In the genomic region with DNA sequence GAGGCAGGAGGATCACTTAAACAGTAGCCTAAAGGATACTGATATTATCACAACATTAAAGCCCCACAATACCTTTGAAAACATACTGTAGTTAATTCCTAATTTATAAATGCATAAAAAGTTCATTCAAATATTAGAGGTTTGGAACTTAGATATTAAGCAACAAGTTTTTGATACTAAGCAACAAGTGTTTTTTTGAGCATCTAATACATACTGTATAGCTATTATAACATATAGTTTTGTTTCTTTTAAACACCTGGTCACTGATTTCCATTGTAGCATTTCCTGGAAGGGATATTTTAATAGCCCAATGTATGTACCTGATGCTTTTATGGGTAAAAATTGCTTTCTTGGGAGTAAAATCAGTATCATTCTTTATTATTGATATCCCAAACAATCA, we compare ENCODE assay signal across 16 cellular contexts. TPM values are rescaled to one million over a fixed set of nuclear protein-coding genes. Genes with fewer than 3 reads are reported as not detected.
DNase-seq lines count a peak whose midpoint lies in the region; ATAC-seq, FAIRE-seq and TF ChIP-seq lines count a peak whose summit lies in the region.
"Had no signal": no experiment of that assay in that cellular context is flagged by ENCODE, and none has a peak within 500 bp of the region (broad histone marks: within the 10 kb centered on the region; RNA-seq: fewer than 3 reads in every experiment).

No MANE protein-coding gene starts in this region.

- H3K79me2 ChIP-seq in GM23248 (ENCODE audit: insufficient read depth): peaks cover 89% of the 10 kb centered on the region
- H3K79me2 ChIP-seq in osteoblast (ENCODE audit: insufficient read depth, low read length): peaks cover 72% of the 10 kb centered on the region

- peak overlapping the region; percentile 56 for H3K27ac ChIP-seq in GM23248
- H3K27ac ChIP-seq in IMR-90 (ENCODE audit: insufficient read depth, low read length): peak overlapping the region; percentile 61; the same call in 1 of the 2 replicates
- H3K27ac ChIP-seq in osteoblast (ENCODE audit: low read depth, low read length): peak overlapping the region; percentile 84
- H3K27ac ChIP-seq: C4-2B, HL-60 had no signal

- H3K4me2 ChIP-seq in GM23248 (ENCODE audit: unreplicated experiment) (peak overlapping the region; percentile 40), IMR-90 (ENCODE audit: low read depth, low read length) (no peak overlapping the region), osteoblast (ENCODE audit: insufficient read depth, low read length) (peak overlapping the region; percentile 72)

- H4K5ac ChIP-seq in IMR-90 (ENCODE audit: low read depth, low read length): no peak overlapping the region

- 0 out of 2 replicates have a peak, but pooled peaks cover 3% of the 10 kb centered on the region for H3K9me1 ChIP-seq in IMR-90 (ENCODE audit: insufficient read depth, low read length)

- TF ChIP-seq RAD21 in IMR-90 (IDR thresholded peaks at IDR 0.05; ENCODE audit: low read length): no peak

- H3K9me2 ChIP-seq in GM23248 (ENCODE audit: insufficient read depth): no peaks in the 10 kb centered on the region

- H3K27me3 ChIP-seq in GM23248 (replicated peaks; ENCODE audit: insufficient read depth) (no peaks in the 10 kb centered on the region), IMR-90 (ENCODE audit: control insufficient read depth, insufficient read depth, low read length) (no peaks in the 10 kb centered on the region), osteoblast (ENCODE audit: insufficient read depth, low read length) (no peaks in the 10 kb centered on the region)
- H3K27me3 ChIP-seq: BE2C had no signal

- no peak overlapping the region for H2AK5ac ChIP-seq in IMR-90 (ENCODE audit: low read depth, low read length)

- no peak overlapping the region; the same call in 1 of the 2 replicates for H2BK120ac ChIP-seq in IMR-90 (ENCODE audit: low read depth, low read length)

- H2BK20ac ChIP-seq in IMR-90 (ENCODE audit: low read depth, low read length): no peak overlapping the region

- intact Hi-C loops in IMR-90 (cut with micrococcal nuclease): no loop called here

- H2BK15ac ChIP-seq in IMR-90 (ENCODE audit: low read depth, low read length): no peak overlapping the region

- H3K79me1 ChIP-seq in IMR-90 (ENCODE audit: low read depth in 1 of 2, low read length in 2 of 2): peaks cover 11 to 43% of the 10 kb centered on the region in 2 experiments

- peaks cover 31% of the 10 kb centered on the region for H3F3A ChIP-seq in GM23248 (ENCODE audit: insufficient read depth)

- H3K36me3 ChIP-seq in GM23248 (ENCODE audit: low read depth) (peaks cover 37% of the 10 kb centered on the region), IMR-90 (ENCODE audit: control insufficient read depth, insufficient read depth, low read length) (peaks cover 10% of the 10 kb centered on the region), osteoblast (ENCODE audit: insufficient read depth, low read length) (peaks cover 47% of the 10 kb centered on the region)

- no peak for TF ChIP-seq POLR2A in IMR-90 (IDR thresholded peaks at IDR 0.05; ENCODE audit: low read depth, low read length)

- dilution Hi-C loops in IMR-90 (cut with HindIII; ENCODE audit: low sequenced_read_pairs, unreplicated experiment): no loop called here

- H4K20me1 ChIP-seq in GM23248 (ENCODE audit: insufficient read depth) (peaks cover 2% of the 10 kb centered on the region; the same call in 1 of the 2 replicates), IMR-90 (ENCODE audit: insufficient read depth, low read length) (peaks cover 8% of the 10 kb centered on the region; the same call in 1 of the 2 replicates), osteoblast (ENCODE audit: insufficient read depth, low read length) (peaks cover 8% of the 10 kb centered on the region)

- no peak for ATAC-seq in IMR-90 (ENCODE audit: low read depth)

- peaks cover 33% of the 10 kb centered on the region for H3K4me1 ChIP-seq in GM23248 (ENCODE audit: insufficient read depth)
- peaks cover 13% of the 10 kb centered on the region for H3K4me1 ChIP-seq in IMR-90 (ENCODE audit: control insufficient read depth, insufficient read depth, low read length)
- H3K4me1 ChIP-seq in osteoblast (ENCODE audit: insufficient read depth, low read length): peaks cover 30% of the 10 kb centered on the region
- H3K4me1 ChIP-seq: BE2C had no signal

- no peak overlapping the region for H3K14ac ChIP-seq in IMR-90 (replicated peaks; ENCODE audit: low read depth, low read length)

- DNase-seq in GM23248: no peak
- DNase-seq in IMR-90: no peak
- no peak for DNase-seq in osteoblast (ENCODE audit: insufficient read length, low spot score, missing footprints)
- no peak for DNase-seq in NCI-H1105 treated with DMSO at 0.1 percent for 48 hours (lab: John Stamatoyannopoulos, UW)
- DNase-seq in cerebellar cortex (ENCODE audit: low spot score): no peak
- DNase-seq in mucosa of gallbladder (ENCODE audit: low spot score): no peak
- DNase-seq: BE2C; CD4-positive, alpha-beta memory T cell; DMS79 had no signal

- H3K9ac ChIP-seq in GM23248 (no peak overlapping the region), IMR-90 (ENCODE audit: low read depth, low read length) (no peak overlapping the region; the same call in 1 of the 2 replicates)

- no TSS peak for BruUV-seq in IMR-90 (replicated peaks; lab: Mats Ljungman, UMichigan)

- in situ Hi-C loops in GM23248 (cut with MboI) (no loop called here), IMR-90 (cut with MboI; ENCODE audit: low sequenced_read_pairs) (no loop called here)

- no peak overlapping the region for H2AK9ac ChIP-seq in IMR-90 (replicated peaks; ENCODE audit: low read depth, low read length, poor library complexity)

- H3K18ac ChIP-seq in IMR-90 (ENCODE audit: low read depth, low read length): no peak overlapping the region

- H2AFZ ChIP-seq in GM23248 (no peak overlapping the region), IMR-90 (replicated peaks; ENCODE audit: low read length, poor library complexity) (no peak overlapping the region), osteoblast (ENCODE audit: low read length) (no peak overlapping the region)

- no peak overlapping the region for H4K8ac ChIP-seq in IMR-90 (ENCODE audit: low read depth in 2 of 2, low read length in 2 of 2)

- FAIRE-seq in TTC549 (lab: Jason Lieb, UNC): peak; percentile 49
- FAIRE-seq: A204.1, GM12892, H1 had no signal

- no peak overlapping the region for H3K23ac ChIP-seq in IMR-90 (ENCODE audit: low read depth, low read length)

- CTCF ChIA-PET in IMR-90 (lab: Yijun Ruan, JAX): interaction anchor here (1.2 kb wide), 1 partner anchor 17 kb away, joined by 3 read pairs; no protein-coding TSS in a partner anchor

- POLR2A ChIA-PET in IMR-90 (lab: Charles Lee; ENCODE audit: unreplicated experiment): no interaction called here

- H3K4me3 ChIP-seq in GM23248 (no peak overlapping the region; the same call in 1 of the 2 replicates), IMR-90 (ENCODE audit: insufficient read depth, low read depth, low read length) (no peak overlapping the region), osteoblast (ENCODE audit: insufficient read depth, low read length) (no peak overlapping the region)
- H3K4me3 ChIP-seq: HAP-1 had no signal

- H2BK5ac ChIP-seq in IMR-90 (ENCODE audit: low read depth, low read length, poor library complexity, severe bottlenecking): peak overlapping the region; percentile 96

- H4K91ac ChIP-seq in IMR-90 (ENCODE audit: insufficient read depth, low read depth, low read length): no peak overlapping the region

- TF ChIP-seq CTCF in IMR-90 (conservative IDR thresholded peaks at IDR 0.05; ENCODE audit: low read depth, low read length) (no peak), osteoblast (IDR thresholded peaks at IDR 0.05; ENCODE audit: extremely low read depth, low read depth, low read length) (no peak)

- no peaks in the 10 kb centered on the region for H3K9me3 ChIP-seq in GM23248 (ENCODE audit: low read depth)
- no peaks in the 10 kb centered on the region for H3K9me3 ChIP-seq in IMR-90 (ENCODE audit: control insufficient read depth, insufficient read depth, low read length)
- H3K9me3 ChIP-seq in osteoblast (ENCODE audit: low read depth, low read length): no peaks in the 10 kb centered on the region
- H3K9me3 ChIP-seq: BE2C, HAP-1 had no signal

- no peak overlapping the region for H3K4ac ChIP-seq in IMR-90 (ENCODE audit: low read depth, low read length)

- H3K56ac ChIP-seq in IMR-90 (ENCODE audit: extremely low read depth, insufficient read depth, low read length): no peak overlapping the region

TF ChIP-seq in IMR-90, 13 proteins besides CTCF, POLR2A, EP300 and RAD21:
- no peak for TF ChIP-seq MAFK (IDR thresholded peaks at IDR 0.05; ENCODE audit: low read depth, low read length)
- no peak for TF ChIP-seq CEBPB (IDR thresholded peaks at IDR 0.05; ENCODE audit: low read depth, low read length)
- no peak for TF ChIP-seq RCOR1 (IDR thresholded peaks at IDR 0.05; ENCODE audit: insufficient replicate concordance, low read length)
- TF ChIP-seq FOS (IDR thresholded peaks at IDR 0.05; ENCODE audit: low read depth, low read length): no peak
- no peak for TF ChIP-seq BHLHE40 (IDR thresholded peaks at IDR 0.05; ENCODE audit: low read depth, low read length)
- TF ChIP-seq NFE2L2 (IDR thresholded peaks at IDR 0.05; ENCODE audit: low read depth, low read length): no peak
- TF ChIP-seq, protein P1, sequence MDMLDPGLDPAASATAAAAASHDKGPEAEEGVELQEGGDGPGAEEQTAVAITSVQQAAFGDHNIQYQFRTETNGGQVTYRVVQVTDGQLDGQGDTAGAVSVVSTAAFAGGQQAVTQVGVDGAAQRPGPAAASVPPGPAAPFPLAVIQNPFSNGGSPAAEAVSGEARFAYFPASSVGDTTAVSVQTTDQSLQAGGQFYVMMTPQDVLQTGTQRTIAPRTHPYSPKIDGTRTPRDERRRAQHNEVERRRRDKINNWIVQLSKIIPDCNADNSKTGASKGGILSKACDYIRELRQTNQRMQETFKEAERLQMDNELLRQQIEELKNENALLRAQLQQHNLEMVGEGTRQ (IDR thresholded peaks at IDR 0.05; ENCODE audit: low read depth, low read length): no peak
- no peak for TF ChIP-seq MXI1 (IDR thresholded peaks at IDR 0.05; ENCODE audit: borderline replicate concordance, low read depth, low read length)

RNA-seq across cellular contexts. Expression of a gene that starts 4.5 kb away (rescaled TPM):
- total RNA-seq in GM23248 (2014; rRNA removed; shearing (Covaris generic)): 60.6 and 60.8 TPM in 2 replicates
- polyA plus RNA-seq in GM23248 (2016; fragmentation: Nextera tagmentation; extraction: Ambion mirVana) (20.1 and 21.3 TPM in 2 replicates), IMR-90 (2012; rRNA removed) (10.2 and 15.6 TPM in 2 replicates)
- total RNA-seq in IMR-90 (2012; rRNA removed) (57.9 and 124 TPM in 2 replicates), osteoblast (43.9 and 51.4 TPM in 2 replicates), mucosa of gallbladder (47.6 TPM)
- polyA plus RNA-seq in IMR-90 (2012; cell fraction: cytosol; rRNA removed): 1.9 and 3.0 TPM in 2 replicates
- polyA plus RNA-seq in IMR-90 (2012; cell fraction: nucleus; rRNA removed; ENCODE audit: low replicate concordance): 1.6 and 9.1 TPM in 2 replicates

RNA-seq across cellular contexts. Expression of a gene that starts 59.4 kb away (rescaled TPM):
- 406 and 457 TPM in 2 replicates for total RNA-seq in GM23248 (2014; rRNA removed; shearing (Covaris generic))
- polyA plus RNA-seq in GM23248 (2016; fragmentation: Nextera tagmentation; extraction: Ambion mirVana): 524 and 534 TPM in 2 replicates
- 196 and 255 TPM in 2 replicates for total RNA-seq in IMR-90 (2012; rRNA removed)
- polyA plus RNA-seq in IMR-90 (2012; rRNA removed): 77.9 and 93.4 TPM in 2 replicates
- 14.1 and 26.1 TPM in 2 replicates for polyA plus RNA-seq in IMR-90 (2012; cell fraction: cytosol; rRNA removed)
- polyA plus RNA-seq in IMR-90 (2012; cell fraction: nucleus; rRNA removed; ENCODE audit: low replicate concordance): 6.8 and 75.5 TPM in 2 replicates
- total RNA-seq in osteoblast: 113 and 141 TPM in 2 replicates
- 34.2 TPM for total RNA-seq in mucosa of gallbladder
